8 cellular contexts compared by ENCODE assay signal in the genomic region with DNA sequence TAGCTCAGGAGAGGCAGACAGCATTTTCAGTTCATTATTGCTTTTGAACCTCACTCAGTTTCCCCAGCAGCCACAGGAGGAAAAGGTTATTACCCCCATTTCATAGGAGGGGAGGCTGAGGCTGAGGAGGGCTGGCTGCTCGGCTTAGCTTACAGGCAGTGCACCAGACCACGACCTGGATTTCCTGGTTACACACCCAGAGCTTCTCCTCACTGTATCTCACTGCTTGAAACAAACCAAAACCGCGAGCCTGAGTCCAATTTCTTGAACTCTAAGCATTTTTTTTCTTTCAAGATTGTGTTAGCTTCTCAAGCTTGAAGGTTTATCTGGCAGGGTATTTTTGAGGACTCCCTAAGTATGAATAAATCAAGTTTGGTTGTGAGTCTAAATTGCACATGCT.
DNase-seq lines count a peak whose midpoint lies in the region; ATAC-seq, FAIRE-seq and TF ChIP-seq lines count a peak whose summit lies in the region.

No MANE protein-coding gene starts in this region.

- TF ChIP-seq RAD21 in liver (IDR thresholded peaks at IDR 0.05) (no peak), HepG2 (CRISPR knock-in tag; IDR thresholded peaks at IDR 0.05) (no peak)

- ATAC-seq in HepG2 (no peak), HG03342 (IDR thresholded peaks at IDR 0.05; ENCODE audit: unreplicated experiment) (no peak)

- no peaks in the 10 kb centered on the region for H3K27me3 Mint-ChIP-seq in brain

- intact Hi-C loops in HepG2 (cut with micrococcal nuclease; ENCODE audit: unreplicated experiment), result no loop called here

- H3K27ac ChIP-seq in liver (ENCODE audit: low read depth in 1 of 2, low read length in 2 of 2) (no peak overlapping the region), HepG2 (ENCODE audit: extremely low read length, insufficient read depth, low read length) (no peak overlapping the region), thymus (ENCODE audit: low read depth) (peak overlapping the region; percentile 94)

- no TSS peak for BruUV-seq in HepG2 (replicated peaks; lab: Mats Ljungman, UMichigan)

- H3K79me2 ChIP-seq in HepG2 (ENCODE audit: insufficient read depth, low read length), result no peaks in the 10 kb centered on the region

- H3K9ac ChIP-seq in liver (ENCODE audit: low read depth in 1 of 2, low read length in 2 of 2) (no peak overlapping the region), HepG2 (ENCODE audit: insufficient read depth, low read depth, low read length) (no peak overlapping the region)

- H3K9me3 Mint-ChIP-seq in brain, result no peaks in the 10 kb centered on the region

- no peaks in the 10 kb centered on the region for H4K20me1 ChIP-seq in HepG2 (ENCODE audit: insufficient read depth, low read length)

- 69% methylated on average over 4 of the region's 4 CpGs for WGBS in liver
- 0% methylated on average over 4 of the region's 4 CpGs for WGBS in HepG2 (ENCODE audit: low lambda C conversion rate)
- 1% methylated on average over 4 of the region's 4 CpGs for WGBS in thymus

- H3K27ac Mint-ChIP-seq in brain, result peak overlapping the region; percentile 49 to 97 (median 60)

- no peak overlapping the region for H3K4me2 ChIP-seq in HepG2 (ENCODE audit: low read depth, low read length)

- H3K4me1 Mint-ChIP-seq in brain, result peaks cover 54% of the 10 kb centered on the region

- no peak for TF ChIP-seq POLR2A in HepG2 (IDR thresholded peaks at IDR 0.05; ENCODE audit: insufficient read depth in 1 of 2, low read depth in 2 of 2, low read length in 2 of 2)

- TF ChIP-seq EP300 in HepG2 (IDR thresholded peaks at IDR 0.05; ENCODE audit: low read depth in 2 of 2, low read length in 2 of 2) (no peak), HepG2 (CRISPR knock-in tag; IDR thresholded peaks at IDR 0.05; ENCODE audit: borderline replicate concordance) (no peak)

- in situ Hi-C loops in HepG2 (cut with HindIII; ENCODE audit: extremely low pct_ligation_motif_present, low pct_unique_long_range_greater_than_20kb), result no loop called here

- no peak overlapping the region for H2AFZ ChIP-seq in HepG2 (ENCODE audit: low read length)

- TF ChIP-seq CTCF in liver (IDR thresholded peaks at IDR 0.05; ENCODE audit: low read depth, low read length, missing input control) (no peak), HepG2 (CRISPR knock-in tag; IDR thresholded peaks at IDR 0.05) (no peak), brain (conservative IDR thresholded peaks at IDR 0.05) (no peak)

- H3K4me1 ChIP-seq in liver (ENCODE audit: control insufficient read depth in 4 of 4, insufficient read depth in 4 of 4, low read length in 3 of 4) (no peaks in the 10 kb centered on the region), HepG2 (ENCODE audit: insufficient read depth, low read length) (no peaks in the 10 kb centered on the region), thymus (ENCODE audit: control insufficient read depth, insufficient read depth, low read length) (peaks cover 77% of the 10 kb centered on the region)

- no peaks in the 10 kb centered on the region for H3K9me3 ChIP-seq in liver (ENCODE audit: control insufficient read depth in 4 of 4, low read length in 3 of 4)
- H3K9me3 ChIP-seq in HepG2 (ENCODE audit: low read length), result no peaks in the 10 kb centered on the region
- no peaks in the 10 kb centered on the region for H3K9me3 ChIP-seq in thymus (ENCODE audit: control insufficient read depth)

- H3K4me3 ChIP-seq in liver (ENCODE audit: low read depth in 1 of 3, low read length in 3 of 3) (no peak overlapping the region), HepG2 (replicated peaks in 1 of 3; ENCODE audit: insufficient read depth in 1 of 3, low read depth in 2 of 3, low read length in 3 of 3) (no peak overlapping the region), thymus (ENCODE audit: low read length) (peak overlapping the region; percentile 8)

- H3K4me3 Mint-ChIP-seq in brain, result peak overlapping the region in 2 of 5 experiments; percentile 7 to 42

- POLR2A ChIA-PET in HepG2 (lab: Yijun Ruan, JAX), result no interaction called here

- FAIRE-seq in HepG2 (lab: Jason Lieb, UNC) (no peak), HTR-8/SVneo (lab: Jason Lieb, UNC) (no peak)

- H3K36me3 ChIP-seq in liver (ENCODE audit: control insufficient read depth in 4 of 4, insufficient read depth in 3 of 4, low read depth in 1 of 4, low read length in 3 of 4), result no peaks in the 10 kb centered on the region
- H3K36me3 ChIP-seq in HepG2 (replicated peaks in 1 of 2; ENCODE audit: control insufficient read depth in 1 of 2, insufficient read depth in 2 of 2, low read length in 2 of 2), result no peaks in the 10 kb centered on the region
- no peaks in the 10 kb centered on the region for H3K36me3 ChIP-seq in thymus (ENCODE audit: control insufficient read depth, insufficient read depth)

- no peaks in the 10 kb centered on the region for H3K36me3 Mint-ChIP-seq in brain

- no peak for DNase-seq in HepG2 (ENCODE audit: low spot score)
- DNase-seq in NCI-H69 (lab: John Stamatoyannopoulos, UW), result peak; percentile 5
- DNase-seq in HTR-8/SVneo (ENCODE audit: insufficient read length, low spot score), result no peak
- DNase-seq in cerebellar nuclear complex (lab: John Stamatoyannopoulos, UW), result no peak

- H3K27me3 ChIP-seq in liver (ENCODE audit: control insufficient read depth in 4 of 4, insufficient read depth in 4 of 4, low read length in 3 of 4) (no peaks in the 10 kb centered on the region), HepG2 (ENCODE audit: control insufficient read depth in 1 of 2, insufficient read depth in 2 of 2, low read length in 2 of 2) (peaks cover 0 to 19% of the 10 kb centered on the region in 2 experiments; a peak in 3 of 5 replicates), thymus (ENCODE audit: control insufficient read depth, insufficient read depth) (no peaks in the 10 kb centered on the region)

- CTCF ChIA-PET in HepG2 (lab: Yijun Ruan, JAX; ENCODE audit: low intra/inter-chr PET ratio, low total read pairs), result no interaction called here

TF ChIP-seq in liver, 16 proteins besides CTCF, POLR2A, EP300 and RAD21:
- peak; percentile 15 for TF ChIP-seq NR2F2 (IDR thresholded peaks at IDR 0.05)
- no peak for TF ChIP-seq ZBTB33 (IDR thresholded peaks at IDR 0.05)

TF ChIP-seq in HepG2, 621 proteins besides CTCF, POLR2A, EP300 and RAD21 (continues in another document):
- TF ChIP-seq, protein P1, sequence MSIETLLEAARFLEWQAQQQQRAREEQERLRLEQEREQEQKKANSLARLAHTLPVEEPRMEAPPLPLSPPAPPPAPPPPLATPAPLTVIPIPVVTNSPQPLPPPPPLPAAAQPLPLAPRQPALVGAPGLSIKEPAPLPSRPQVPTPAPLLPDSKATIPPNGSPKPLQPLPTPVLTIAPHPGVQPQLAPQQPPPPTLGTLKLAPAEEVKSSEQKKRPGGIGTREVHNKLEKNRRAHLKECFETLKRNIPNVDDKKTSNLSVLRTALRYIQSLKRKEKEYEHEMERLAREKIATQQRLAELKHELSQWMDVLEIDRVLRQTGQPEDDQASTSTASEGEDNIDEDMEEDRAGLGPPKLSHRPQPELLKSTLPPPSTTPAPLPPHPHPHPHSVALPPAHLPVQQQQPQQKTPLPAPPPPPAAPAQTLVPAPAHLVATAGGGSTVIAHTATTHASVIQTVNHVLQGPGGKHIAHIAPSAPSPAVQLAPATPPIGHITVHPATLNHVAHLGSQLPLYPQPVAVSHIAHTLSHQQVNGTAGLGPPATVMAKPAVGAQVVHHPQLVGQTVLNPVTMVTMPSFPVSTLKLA (IDR thresholded peaks at IDR 0.05), result no peak
- no peak for TF ChIP-seq RXRA (CRISPR knock-in tag; IDR thresholded peaks at IDR 0.05)
- no peak for TF ChIP-seq ZNF512 (CRISPR knock-in tag; IDR thresholded peaks at IDR 0.05)
- no peak for TF ChIP-seq ZNF30 (CRISPR knock-in tag; IDR thresholded peaks at IDR 0.05)
- no peak for TF ChIP-seq SIN3A (IDR thresholded peaks at IDR 0.05; ENCODE audit: borderline replicate concordance, low read depth, low read length)
- TF ChIP-seq NCOA1 (CRISPR knock-in tag; IDR thresholded peaks at IDR 0.05), result no peak
- TF ChIP-seq, protein P2, sequence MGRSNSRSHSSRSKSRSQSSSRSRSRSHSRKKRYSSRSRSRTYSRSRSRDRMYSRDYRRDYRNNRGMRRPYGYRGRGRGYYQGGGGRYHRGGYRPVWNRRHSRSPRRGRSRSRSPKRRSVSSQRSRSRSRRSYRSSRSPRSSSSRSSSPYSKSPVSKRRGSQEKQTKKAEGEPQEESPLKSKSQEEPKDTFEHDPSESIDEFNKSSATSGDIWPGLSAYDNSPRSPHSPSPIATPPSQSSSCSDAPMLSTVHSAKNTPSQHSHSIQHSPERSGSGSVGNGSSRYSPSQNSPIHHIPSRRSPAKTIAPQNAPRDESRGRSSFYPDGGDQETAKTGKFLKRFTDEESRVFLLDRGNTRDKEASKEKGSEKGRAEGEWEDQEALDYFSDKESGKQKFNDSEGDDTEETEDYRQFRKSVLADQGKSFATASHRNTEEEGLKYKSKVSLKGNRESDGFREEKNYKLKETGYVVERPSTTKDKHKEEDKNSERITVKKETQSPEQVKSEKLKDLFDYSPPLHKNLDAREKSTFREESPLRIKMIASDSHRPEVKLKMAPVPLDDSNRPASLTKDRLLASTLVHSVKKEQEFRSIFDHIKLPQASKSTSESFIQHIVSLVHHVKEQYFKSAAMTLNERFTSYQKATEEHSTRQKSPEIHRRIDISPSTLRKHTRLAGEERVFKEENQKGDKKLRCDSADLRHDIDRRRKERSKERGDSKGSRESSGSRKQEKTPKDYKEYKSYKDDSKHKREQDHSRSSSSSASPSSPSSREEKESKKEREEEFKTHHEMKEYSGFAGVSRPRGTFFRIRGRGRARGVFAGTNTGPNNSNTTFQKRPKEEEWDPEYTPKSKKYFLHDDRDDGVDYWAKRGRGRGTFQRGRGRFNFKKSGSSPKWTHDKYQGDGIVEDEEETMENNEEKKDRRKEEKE (IDR thresholded peaks at IDR 0.05), result no peak
- no peak for TF ChIP-seq MYC (CRISPR knock-in tag; IDR thresholded peaks at IDR 0.05; ENCODE audit: borderline replicate concordance)
